ENCODE assay signal across 16 cellular contexts in the genomic region with DNA sequence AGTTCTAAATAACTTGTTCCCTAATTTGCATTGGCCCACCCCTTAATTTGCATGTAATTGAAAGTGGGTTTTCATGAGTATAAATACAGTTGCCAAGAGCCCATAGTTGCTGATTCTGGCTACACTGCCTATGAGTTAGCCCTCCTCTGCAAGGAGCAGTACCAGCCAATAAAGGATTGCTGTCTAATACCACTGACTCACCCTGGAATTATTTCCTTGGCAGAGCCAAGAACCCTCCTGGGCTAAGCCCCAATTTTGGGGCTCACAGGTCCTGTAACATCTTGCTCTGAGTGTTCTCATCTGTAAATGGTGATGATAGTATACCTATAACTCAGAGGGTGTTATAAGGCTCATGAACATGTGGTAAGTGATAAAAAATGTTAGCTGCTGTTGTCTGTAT. TPM values are rescaled to one million over a fixed set of nuclear protein-coding genes. Genes with fewer than 3 reads are reported as not detected.
DNase-seq lines count a peak whose midpoint lies in the region; ATAC-seq and TF ChIP-seq lines count a peak whose summit lies in the region.
"Had no signal": no experiment of that assay in that cellular context is flagged by ENCODE, and none has a peak within 500 bp of the region (broad histone marks: within the 10 kb centered on the region; RNA-seq: fewer than 3 reads in every experiment).

No MANE protein-coding gene starts in this region.

- no peak overlapping the region for H3K9ac ChIP-seq in mammary epithelial cell (ENCODE audit: insufficient read depth, low read length)

- BruUV-seq in mammary epithelial cell (replicated peaks; lab: Mats Ljungman, UMichigan), result TSS peak; percentile 93

- CTCF ChIA-PET in mammary epithelial cell (lab: Charles Lee; ENCODE audit: low non-redundant PET), result no interaction called here

- no peak overlapping the region for H2AFZ ChIP-seq in mammary epithelial cell (ENCODE audit: low read depth, low read length)

- no peaks in the 10 kb centered on the region for H3K27me3 ChIP-seq in mammary epithelial cell (ENCODE audit: insufficient read depth, low read length)
- H3K27me3 ChIP-seq: heart left ventricle, ovary had no signal

- H3K4me3 ChIP-seq in mammary epithelial cell (replicated peaks in 1 of 3; ENCODE audit: insufficient read depth in 1 of 3, low read depth in 2 of 3, low read length in 3 of 3), result no peak overlapping the region
- H3K4me3 ChIP-seq: heart left ventricle, ovary had no signal

- no peaks in the 10 kb centered on the region for H3K36me3 ChIP-seq in mammary epithelial cell (ENCODE audit: insufficient read depth, low read length)
- H3K36me3 ChIP-seq: heart left ventricle, ovary had no signal

- dilution Hi-C loops in mammary epithelial cell (cut with HindIII; ENCODE audit: low sequenced_read_pairs), result no loop called here

- H3K27ac ChIP-seq in mammary epithelial cell (ENCODE audit: insufficient read depth, low read depth, low read length), result peak overlapping the region; percentile 34
- H3K27ac ChIP-seq: C4-2B had no signal

- in situ Hi-C loops in mammary epithelial cell (cut with MboI; ENCODE audit: low sequenced_read_pairs in 2 of 2), result no loop called here

- H3K9me3 ChIP-seq in mammary epithelial cell (replicated peaks; ENCODE audit: insufficient read depth, low read length), result no peaks in the 10 kb centered on the region
- H3K9me3 ChIP-seq: heart left ventricle, ovary had no signal

- peak overlapping the region; percentile 14 for H3K4me2 ChIP-seq in mammary epithelial cell (ENCODE audit: insufficient read depth, low read depth, low read length)

- intact Hi-C loops in mammary epithelial cell (cut with micrococcal nuclease), result no loop called here

- peaks cover 43% of the 10 kb centered on the region for H3K4me1 ChIP-seq in mammary epithelial cell (ENCODE audit: insufficient read depth, low read length)

- H4K20me1 ChIP-seq in mammary epithelial cell (ENCODE audit: insufficient read depth, low read length), result no peaks in the 10 kb centered on the region

- no peak for TF ChIP-seq CTCF in mammary epithelial cell (conservative IDR thresholded peaks at IDR 0.05 in 1 of 2, IDR thresholded peaks at IDR 0.05 in 1 of 2; ENCODE audit: extremely low read depth in 1 of 2, insufficient read depth in 1 of 2, low read depth in 1 of 2, low read length in 2 of 2)

- DNase-seq in AG08395 (ENCODE audit: low spot score) (peak; percentile 70), M059J (ENCODE audit: low read depth) (peak; percentile 86), mammary epithelial cell (peak; percentile 89), kidney tubule cell (ENCODE audit: low spot score) (peak; percentile 63), T1000 (lab: John Stamatoyannopoulos, UW) (no peak)
- DNase-seq: activated T-cell treated with anti-CD3 and anti-CD28 coated beads, Interleukin-2, amount 50 U/mL, for 4 hours; caudate nucleus; heart left ventricle; KBM-7; stimulated activated CD4-positive, alpha-beta T cell treated with anti-CD3 and anti-CD28 coated beads, Interleukin-4, amount 100 ng/mL, for 1 hour; T-helper 9 cell had no signal

- H3K79me2 ChIP-seq in mammary epithelial cell (ENCODE audit: insufficient read depth, low read length), result peaks cover 67% of the 10 kb centered on the region

- ATAC-seq in HG02678 (IDR thresholded peaks at IDR 0.05; ENCODE audit: unreplicated experiment), result no peak
- ATAC-seq in HG03571 (IDR thresholded peaks at IDR 0.05; ENCODE audit: unreplicated experiment), result no peak
- no peak for ATAC-seq in HG02973 (IDR thresholded peaks at IDR 0.05; ENCODE audit: unreplicated experiment)
- ATAC-seq: activated T-cell treated with anti-CD3 and anti-CD28 coated beads, Interleukin-2, amount 50 U/mL, for 4 hours had no signal

RNA-seq across cellular contexts. Expression of a gene that starts 6.8 kb away (rescaled TPM):
- 18.8 and 19.0 TPM in 2 replicates for total RNA-seq in M059J (2014; rRNA removed; shearing (Covaris generic))
- total RNA-seq in mammary epithelial cell, result 10 to 100 TPM; 29.9 to 37.0 TPM
- polyA plus RNA-seq in mammary epithelial cell, result 30.0 TPM
- 21.8 TPM for polyA minus RNA-seq in mammary epithelial cell

RNA-seq across cellular contexts. Expression of a gene that starts 38.5 kb away (rescaled TPM):
- 0.64 and 0.96 TPM in 2 replicates for total RNA-seq in M059J (2014; rRNA removed; shearing (Covaris generic))
- total RNA-seq in mammary epithelial cell, result 1 to 10 TPM in 1 of 2 donors, under 1 TPM in 1; 0.33 to 2.7 TPM
- polyA plus RNA-seq in mammary epithelial cell, result 0.69 TPM
- 1.2 TPM for polyA minus RNA-seq in mammary epithelial cell
